In the genomic region with DNA sequence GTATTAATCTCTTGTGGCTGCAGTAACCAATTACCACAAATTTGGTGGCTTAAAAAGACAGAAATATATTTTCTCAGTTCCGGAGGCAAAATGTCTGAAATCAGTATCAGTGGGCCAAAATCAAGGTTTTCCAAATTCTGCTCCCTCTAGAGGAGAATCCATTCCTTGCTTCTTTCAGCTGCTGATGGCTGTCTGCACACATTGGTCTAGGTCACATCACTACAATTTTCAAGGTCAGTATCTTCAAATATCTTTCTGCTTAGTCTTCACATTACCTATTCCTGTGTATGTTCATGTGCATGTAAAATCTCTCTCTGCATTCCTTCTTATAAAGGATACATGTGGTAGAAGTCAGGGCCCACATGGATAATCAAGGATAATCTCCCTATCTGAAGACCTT, we compare ENCODE assay signal across 18 cellular contexts.
A peak's percentile ranks its signal among the peaks of the same experiment; 100 is the strongest.
DNase-seq lines count a peak whose midpoint lies in the region; FAIRE-seq and TF ChIP-seq lines count a peak whose summit lies in the region.
"Had no signal": no experiment of that assay in that cellular context is flagged by ENCODE, and none has a peak within 500 bp of the region (broad histone marks: within the 10 kb centered on the region; RNA-seq: fewer than 3 reads in every experiment).

No MANE protein-coding gene starts in this region.

- no peak for TF ChIP-seq POLR2A in GM12892 (IDR thresholded peaks at IDR 0.05; ENCODE audit: low read depth, low read length)

- no peak overlapping the region for H3K4ac ChIP-seq in mesenchymal stem cell (ENCODE audit: low read depth in 1 of 2, low read length in 2 of 2)

- H3K27ac ChIP-seq in OCI-LY3 (ENCODE audit: low read length) (no peak overlapping the region), mesenchymal stem cell (ENCODE audit: low read length, poor library complexity, severe bottlenecking) (no peak overlapping the region)
- H3K27ac ChIP-seq: dorsolateral prefrontal cortex, left lung, psoas muscle, upper lobe of right lung had no signal

- TF ChIP-seq CTCF in OCI-LY3 (IDR thresholded peaks at IDR 0.05; ENCODE audit: low read depth, low read length) (0 out of 2 replicates have a peak, but pooled peaks have one; percentile 6), choroid plexus epithelial cell (conservative IDR thresholded peaks at IDR 0.05; ENCODE audit: low read depth, low read length) (peak; percentile 54), progenitor cell of endocrine pancreas (IDR thresholded peaks at IDR 0.05; ENCODE audit: unreplicated experiment) (peak; percentile 29)

- no peaks in the 10 kb centered on the region for H4K20me1 ChIP-seq in OCI-LY3 (ENCODE audit: insufficient read depth, low read length)

- H4K91ac ChIP-seq in mesenchymal stem cell (ENCODE audit: low read length): no peak overlapping the region

- H3K9me3 ChIP-seq in OCI-LY3 (ENCODE audit: insufficient read depth, low read length) (no peaks in the 10 kb centered on the region), mesenchymal stem cell (ENCODE audit: control insufficient read depth, low read length) (no peaks in the 10 kb centered on the region)
- H3K9me3 ChIP-seq: psoas muscle, upper lobe of right lung had no signal

- H2AFZ ChIP-seq in OCI-LY3 (ENCODE audit: low read depth, low read length) (no peak overlapping the region), mesenchymal stem cell (ENCODE audit: low read depth, low read length) (no peak overlapping the region)

- H3K27me3 Mint-ChIP-seq in progenitor cell of endocrine pancreas: no peaks in the 10 kb centered on the region

- no peaks in the 10 kb centered on the region for H3K36me3 ChIP-seq in OCI-LY3 (replicated peaks; ENCODE audit: low read depth, low read length)
- H3K36me3 ChIP-seq in mesenchymal stem cell (ENCODE audit: control insufficient read depth in 1 of 2, insufficient read depth in 2 of 2, low read depth in 1 of 2, low read length in 2 of 2): no peaks in the 10 kb centered on the region
- H3K36me3 ChIP-seq: left lung, upper lobe of right lung had no signal

- no peak overlapping the region for H3K23ac ChIP-seq in mesenchymal stem cell (ENCODE audit: low read length in 2 of 2)

- H4K8ac ChIP-seq in mesenchymal stem cell (ENCODE audit: low read length): no peak overlapping the region

- no peak overlapping the region for H3K4me3 ChIP-seq in OCI-LY3 (ENCODE audit: low read length)
- no peak overlapping the region for H3K4me3 ChIP-seq in choroid plexus epithelial cell (ENCODE audit: low read depth, low read length)
- H3K4me3 ChIP-seq in mesenchymal stem cell (ENCODE audit: insufficient read depth in 1 of 2, low read depth in 1 of 2, low read length in 2 of 2): no peak overlapping the region
- H3K4me3 ChIP-seq: dorsolateral prefrontal cortex, left lung, psoas muscle, upper lobe of right lung had no signal

- no peak overlapping the region for H3K4me3 Mint-ChIP-seq in progenitor cell of endocrine pancreas (ENCODE audit: low read depth)

- H3K79me1 ChIP-seq in mesenchymal stem cell (replicated peaks; ENCODE audit: low read length, poor library complexity, severe bottlenecking): no peaks in the 10 kb centered on the region

- H2BK5ac ChIP-seq in mesenchymal stem cell (ENCODE audit: low read depth, low read length, poor library complexity, severe bottlenecking): no peak overlapping the region

- H3K27ac Mint-ChIP-seq in progenitor cell of endocrine pancreas: no peak overlapping the region

- H3K36me3 Mint-ChIP-seq in progenitor cell of endocrine pancreas (ENCODE audit: insufficient read depth): no peaks in the 10 kb centered on the region

- DNase-seq in NCI-H2171 treated with DMSO at 0.1 percent for 48 hours (lab: John Stamatoyannopoulos, UW) (peak; percentile 22), NCI-H2171 (lab: John Stamatoyannopoulos, UW) (no peak), choroid plexus epithelial cell (ENCODE audit: low read depth) (no peak), progenitor cell of endocrine pancreas (ENCODE audit: low spot score, unreplicated experiment) (no peak), GM12892 (ENCODE audit: insufficient read length) (no peak), mesenchymal stem cell (no peak)
- no peak for DNase-seq in stimulated activated CD4-positive, alpha-beta T cell treated with anti-CD3 and anti-CD28 coated beads, Interleukin-2, amount 100 ng/mL, for 24 hours
- DNase-seq: activated CD4-positive, alpha-beta T cell treated with anti-CD3 and anti-CD28 coated beads for 4 hours; activated CD8-positive, alpha-beta memory T cell treated with anti-CD3 and anti-CD28 coated beads, Interleukin-2, amount 50 U/mL, for 48 hours; dorsolateral prefrontal cortex; GDM1; left lung; NCI-H1930; NCI-H774; psoas muscle; stimulated activated naive CD4-positive, alpha-beta T cell; upper lobe of right lung had no signal

- H3K9ac ChIP-seq in OCI-LY3 (ENCODE audit: low read length) (no peak overlapping the region), mesenchymal stem cell (ENCODE audit: low read length) (no peak overlapping the region)

- H2BK120ac ChIP-seq in mesenchymal stem cell (ENCODE audit: low read depth, low read length): no peak overlapping the region

- H3K4me2 ChIP-seq in OCI-LY3 (ENCODE audit: low read length) (no peak overlapping the region), mesenchymal stem cell (ENCODE audit: low read length, poor library complexity, severe bottlenecking) (no peak overlapping the region)

- FAIRE-seq in GM12892 (lab: Jason Lieb, UNC): no peak

- no peaks in the 10 kb centered on the region for H3K79me2 ChIP-seq in OCI-LY3 (ENCODE audit: low read length)

- no peak overlapping the region for H2BK15ac ChIP-seq in mesenchymal stem cell (ENCODE audit: low read depth, poor library complexity, severe bottlenecking)

- H3K9me3 Mint-ChIP-seq in progenitor cell of endocrine pancreas (ENCODE audit: low read depth): peaks cover 3% of the 10 kb centered on the region

- 100% methylated on average over 1 of the region's 1 CpG for WGBS in mesenchymal stem cell

- H3K18ac ChIP-seq in mesenchymal stem cell (ENCODE audit: low read depth in 1 of 2, low read length in 2 of 2): no peak overlapping the region

- H2BK12ac ChIP-seq in mesenchymal stem cell (ENCODE audit: low read length in 2 of 2): no peak overlapping the region

- H3K27me3 ChIP-seq in OCI-LY3 (ENCODE audit: low read depth, low read length) (no peaks in the 10 kb centered on the region), mesenchymal stem cell (ENCODE audit: control insufficient read depth in 1 of 2, insufficient read depth in 1 of 2, low read length in 2 of 2) (no peaks in the 10 kb centered on the region)
- H3K27me3 ChIP-seq: dorsolateral prefrontal cortex, left lung, upper lobe of right lung had no signal

- no peak overlapping the region for H3K14ac ChIP-seq in mesenchymal stem cell (ENCODE audit: low read length in 2 of 2)

- H3K4me1 Mint-ChIP-seq in progenitor cell of endocrine pancreas (ENCODE audit: low read depth): no peaks in the 10 kb centered on the region

- H3K4me1 ChIP-seq in OCI-LY3 (ENCODE audit: low read length) (no peaks in the 10 kb centered on the region), mesenchymal stem cell (ENCODE audit: control insufficient read depth, insufficient read depth, low read depth, low read length) (no peaks in the 10 kb centered on the region)
- H3K4me1 ChIP-seq: left lung, psoas muscle, upper lobe of right lung had no signal

- no peak overlapping the region for H2AK5ac ChIP-seq in mesenchymal stem cell (ENCODE audit: low read length, severe bottlenecking)
